ENCODE assay signal across 8 cellular contexts in genomic region chr3:160224811-160225180, GRCh38. TPM values are rescaled to one million over a fixed set of nuclear protein-coding genes. Genes with fewer than 3 reads are reported as not detected.
A peak's percentile ranks its signal among the peaks of the same experiment; 100 is the strongest.
DNase-seq lines count a peak whose midpoint lies in the region; ATAC-seq, FAIRE-seq and TF ChIP-seq lines count a peak whose summit lies in the region.

No MANE protein-coding gene starts in this region.

- H3K9ac ChIP-seq in keratinocyte (ENCODE audit: control insufficient read depth, extremely low read depth, insufficient read depth, low read length) (no peak overlapping the region), subcutaneous abdominal adipose tissue (ENCODE audit: low read length in 5 of 5) (peak overlapping the region in 1 of 5 donors; percentile 61)

- dilution Hi-C loops in keratinocyte (cut with MboI; ENCODE audit: extremely low pct_ligation_motif_present, low sequenced_read_pairs): no loop called here

- no peak overlapping the region for H3K27ac Mint-ChIP-seq in activated T-helper 17 cell treated with anti-CD3 and anti-CD28 coated beads, Interleukin-2, amount 50 U/mL, for 72 hours

- H3K4me2 ChIP-seq in keratinocyte (ENCODE audit: control insufficient read depth, extremely low read depth, insufficient read depth, low read depth, low read length): peak overlapping the region; percentile 76

- H2AFZ ChIP-seq in keratinocyte (ENCODE audit: control insufficient read depth, low read length): no peak overlapping the region

- peak overlapping the region in 2 of 3 experiments; percentile 29 to 60 for H3K4me3 ChIP-seq in keratinocyte (ENCODE audit: control insufficient read depth in 2 of 3, extremely low read depth in 1 of 3, insufficient read depth in 2 of 3, low read depth in 1 of 3, low read length in 3 of 3)
- peak overlapping the region; percentile 48 to 87 (median 68) for H3K4me3 ChIP-seq in subcutaneous abdominal adipose tissue (ENCODE audit: low read depth in 1 of 5, low read length in 5 of 5)

- ATAC-seq in activated T-helper 17 cell treated with anti-CD3 and anti-CD28 coated beads, Interleukin-2, amount 50 U/mL, for 72 hours (replicated peaks): no peak
- ATAC-seq in GM18861 (IDR thresholded peaks at IDR 0.05; ENCODE audit: unreplicated experiment): no peak

- no peaks in the 10 kb centered on the region for H3K9me1 ChIP-seq in keratinocyte (ENCODE audit: control insufficient read depth, extremely low read depth, insufficient read depth, low read length)

- H3K27ac ChIP-seq in keratinocyte (ENCODE audit: control insufficient read depth, insufficient read depth, low read length) (no peak overlapping the region), subcutaneous abdominal adipose tissue (ENCODE audit: low read depth, low read length) (no peak overlapping the region)

- no peaks in the 10 kb centered on the region for H4K20me1 ChIP-seq in keratinocyte (ENCODE audit: control insufficient read depth, extremely low read depth, insufficient read depth, low read length)

- H3K4me1 ChIP-seq in keratinocyte (ENCODE audit: control insufficient read depth, extremely low read depth, insufficient read depth, low read length) (no peaks in the 10 kb centered on the region), subcutaneous abdominal adipose tissue (ENCODE audit: control insufficient read depth in 5 of 5, insufficient read depth in 5 of 5, low read length in 5 of 5) (peaks cover 0 to 23% (median 19%) of the 10 kb centered on the region in 5 donors)

- peak; percentile 81 for DNase-seq in NCI-H82 treated with DMSO at 0.1 percent for 48 hours (lab: John Stamatoyannopoulos, UW; ENCODE audit: unreplicated experiment)
- DNase-seq in NCI-H82 (lab: John Stamatoyannopoulos, UW): no peak
- no peak for DNase-seq in keratinocyte (ENCODE audit: low read depth, low spot score)
- no peak for DNase-seq in GM03348 (ENCODE audit: low spot score)
- DNase-seq in T1000 (lab: John Stamatoyannopoulos, UW): no peak

- H3K27me3 ChIP-seq in keratinocyte (ENCODE audit: control insufficient read depth, extremely low read depth, insufficient read depth, low read length) (peaks cover 42% of the 10 kb centered on the region), subcutaneous abdominal adipose tissue (ENCODE audit: control insufficient read depth in 5 of 5, insufficient read depth in 4 of 5, low read length in 5 of 5) (peaks cover 0 to 17% (median 15%) of the 10 kb centered on the region in 5 donors)

- H3K27me3 Mint-ChIP-seq in activated T-helper 17 cell treated with anti-CD3 and anti-CD28 coated beads, Interleukin-2, amount 50 U/mL, for 72 hours: peaks cover 40% of the 10 kb centered on the region

- no peaks in the 10 kb centered on the region for H3K79me2 ChIP-seq in keratinocyte (ENCODE audit: control insufficient read depth, insufficient read depth, low read length)

- no peaks in the 10 kb centered on the region for H3K4me1 Mint-ChIP-seq in activated T-helper 17 cell treated with anti-CD3 and anti-CD28 coated beads, Interleukin-2, amount 50 U/mL, for 72 hours

- no peak for FAIRE-seq in keratinocyte (lab: Jason Lieb, UNC)

- TF ChIP-seq CTCF in keratinocyte (optimal IDR thresholded peaks at IDR 0.05 in 1 of 3, IDR thresholded peaks at IDR 0.05 in 1 of 3, conservative IDR thresholded peaks at IDR 0.05 in 1 of 3; ENCODE audit: extremely low read depth in 1 of 3, insufficient read depth in 2 of 3, low read length in 3 of 3): no peak

- no peaks in the 10 kb centered on the region for H3K36me3 Mint-ChIP-seq in activated T-helper 17 cell treated with anti-CD3 and anti-CD28 coated beads, Interleukin-2, amount 50 U/mL, for 72 hours (ENCODE audit: low read depth)

- H3K9me3 Mint-ChIP-seq in activated T-helper 17 cell treated with anti-CD3 and anti-CD28 coated beads, Interleukin-2, amount 50 U/mL, for 72 hours: no peaks in the 10 kb centered on the region

- no peaks in the 10 kb centered on the region for H3K36me3 ChIP-seq in keratinocyte (ENCODE audit: control insufficient read depth in 2 of 2, extremely low read depth in 1 of 2, insufficient read depth in 2 of 2, low read length in 2 of 2)
- H3K36me3 ChIP-seq in subcutaneous abdominal adipose tissue (ENCODE audit: control insufficient read depth in 5 of 5, insufficient read depth in 5 of 5, low read length in 5 of 5): no peaks in the 10 kb centered on the region

- H3K4me3 Mint-ChIP-seq in activated T-helper 17 cell treated with anti-CD3 and anti-CD28 coated beads, Interleukin-2, amount 50 U/mL, for 72 hours: peak overlapping the region; percentile 68

- H3K9me3 ChIP-seq in keratinocyte (ENCODE audit: control insufficient read depth, low read depth, low read length): no peaks in the 10 kb centered on the region
- H3K9me3 ChIP-seq in subcutaneous abdominal adipose tissue (ENCODE audit: control insufficient read depth in 5 of 5, low read length in 5 of 5): no peaks in the 10 kb centered on the region

RNA-seq across cellular contexts. Expression of gene C3orf80, which starts 0.4 kb away (rescaled TPM):
- total RNA-seq in activated T-helper 17 cell treated with anti-CD3 and anti-CD28 coated beads, Interleukin-2, amount 50 U/mL, for 72 hours: under 1 TPM in 1 of 2 donors, not detected in 1; 0.24 TPM
- not detected in 3 replicates for polyA plus RNA-seq in keratinocyte
- not detected for polyA plus RNA-seq in keratinocyte (2011; ENCODE audit: low read depth)
- polyA plus RNA-seq in keratinocyte (2011; cell fraction: cytosol; rRNA removed): not detected in 2 replicates
- not detected in 2 replicates for polyA plus RNA-seq in keratinocyte (2011; cell fraction: nucleus; rRNA removed)
- not detected in 2 replicates for polyA plus RNA-seq in keratinocyte (2012; ENCODE audit: low replicate concordance)
- polyA minus RNA-seq in keratinocyte: not detected in 3 replicates
- not detected for polyA minus RNA-seq in keratinocyte (2011; cell fraction: cytosol; rRNA and poly(A)+ RNA removed)
- not detected in 2 replicates for polyA minus RNA-seq in keratinocyte (2011; cell fraction: nucleus; rRNA and poly(A)+ RNA removed)
